In the genomic region with DNA sequence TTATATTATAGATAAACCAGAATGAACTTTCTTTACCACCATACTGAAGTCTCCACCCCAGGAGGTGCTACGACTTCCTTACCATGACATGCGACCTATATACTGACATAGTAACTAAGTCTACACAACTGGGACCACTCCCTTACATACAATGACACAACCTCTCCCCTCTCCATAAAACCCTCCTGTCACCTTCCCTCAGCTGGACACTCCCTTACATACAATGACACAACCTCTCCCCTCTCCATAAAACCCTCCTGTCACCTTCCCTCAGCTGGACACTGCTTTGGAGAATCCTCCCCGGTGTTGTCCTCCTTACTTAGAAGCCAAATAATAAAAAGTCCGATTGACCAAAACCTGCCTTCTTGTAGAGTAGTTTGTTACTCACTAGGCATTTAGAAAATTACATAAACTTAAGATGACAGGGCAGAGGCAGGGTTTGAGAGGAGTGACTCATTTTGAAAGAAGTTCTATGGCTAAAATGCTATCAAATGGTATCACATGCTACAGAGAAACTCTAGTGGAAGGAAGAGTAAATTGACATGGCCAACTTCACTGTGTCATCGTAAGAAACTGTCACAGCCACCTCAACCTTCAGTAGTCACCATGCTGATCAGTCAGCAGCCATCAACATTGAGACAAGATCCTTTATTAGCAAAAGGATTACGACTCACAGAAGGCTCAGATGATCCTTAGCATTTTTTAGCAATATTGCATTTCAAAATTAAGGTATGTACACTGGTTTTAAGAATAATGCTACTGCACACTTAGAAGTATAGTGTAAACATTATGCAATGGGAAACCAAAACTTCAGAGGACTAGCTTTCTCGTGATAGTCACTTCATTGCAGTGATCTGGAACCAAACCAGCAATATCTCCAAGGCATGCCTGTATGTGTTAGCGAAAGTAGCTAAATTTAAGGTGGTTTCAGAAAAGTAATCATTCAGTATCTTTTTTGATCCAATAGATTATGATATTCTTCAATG, we compare ENCODE assay signal across 8 cellular contexts. TPM values are rescaled to one million over a fixed set of nuclear protein-coding genes. Genes with fewer than 3 reads are reported as not detected.
DNase-seq lines count a peak whose midpoint lies in the region; ATAC-seq, FAIRE-seq and TF ChIP-seq lines count a peak whose summit lies in the region.

No MANE protein-coding gene starts in this region.

- H3K36me3 ChIP-seq in esophagus muscularis mucosa: peaks cover 7 to 70% (median 50%) of the 10 kb centered on the region in 4 donors
- peaks cover 72% of the 10 kb centered on the region for H3K36me3 ChIP-seq in SJCRH30

- DNase-seq in CD4-positive, alpha-beta T cell: no peak
- peak; percentile 52 for DNase-seq in NCI-H226
- DNase-seq in fibroblast of villous mesenchyme (ENCODE audit: low read depth): peak; percentile 70
- DNase-seq in urothelium cell line (ENCODE audit: low spot score): no peak
- DNase-seq in Kasumi-1 (lab: John Stamatoyannopoulos, UW): no peak
- DNase-seq in esophagus muscularis mucosa (ENCODE audit: extremely low spot score): no peak
- no peak for DNase-seq in SJCRH30

- H3K36me3 Mint-ChIP-seq in CD4-positive, alpha-beta T cell (ENCODE audit: low read depth): peaks cover 89% of the 10 kb centered on the region

- H3K4me1 ChIP-seq in esophagus muscularis mucosa: no peaks in the 10 kb centered on the region
- H3K4me1 ChIP-seq in SJCRH30: no peaks in the 10 kb centered on the region

- H3K27me3 Mint-ChIP-seq in CD4-positive, alpha-beta T cell: no peaks in the 10 kb centered on the region

- intact Hi-C loops in CD4-positive, alpha-beta T cell (cut with DNase I, micrococcal nuclease): no loop called here
- intact Hi-C loops in esophagus muscularis mucosa (cut with DNase I): no loop called here

- no peak for TF ChIP-seq POLR2A in esophagus muscularis mucosa (IDR thresholded peaks at IDR 0.05; ENCODE audit: low read depth)

- CTCF ChIA-PET in CD4-positive, alpha-beta T cell (lab: Charles Lee): no interaction called here

- no peaks in the 10 kb centered on the region for H3K9me3 ChIP-seq in CD4-positive, alpha-beta T cell (ENCODE audit: control insufficient read depth, low read length)
- H3K9me3 ChIP-seq in esophagus muscularis mucosa: no peaks in the 10 kb centered on the region
- no peaks in the 10 kb centered on the region for H3K9me3 ChIP-seq in SJCRH30 (replicated peaks)

- no peak for ATAC-seq in CD4-positive, alpha-beta T cell (ENCODE audit: poor library complexity)
- peak; percentile 77 for ATAC-seq in GM21447 (IDR thresholded peaks at IDR 0.05; ENCODE audit: unreplicated experiment)

- 96% methylated on average over 8 of the region's 8 CpGs for WGBS in esophagus muscularis mucosa

- H3K4me3 Mint-ChIP-seq in CD4-positive, alpha-beta T cell: no peak overlapping the region

- H3K4me3 ChIP-seq in fibroblast of villous mesenchyme (ENCODE audit: low read depth, low read length): no peak overlapping the region
- no peak overlapping the region for H3K4me3 ChIP-seq in esophagus muscularis mucosa
- no peak overlapping the region for H3K4me3 ChIP-seq in SJCRH30

- H3K4me1 Mint-ChIP-seq in CD4-positive, alpha-beta T cell (ENCODE audit: low read depth): peaks cover 24% of the 10 kb centered on the region

- H3K27me3 ChIP-seq in CD4-positive, alpha-beta T cell (ENCODE audit: control insufficient read depth, insufficient read depth, low read length): no peaks in the 10 kb centered on the region
- H3K27me3 ChIP-seq in esophagus muscularis mucosa (no peaks in the 10 kb centered on the region), SJCRH30 (no peaks in the 10 kb centered on the region)

- TF ChIP-seq EP300 in esophagus muscularis mucosa (IDR thresholded peaks at IDR 0.05): no peak

- no peaks in the 10 kb centered on the region for H3K9me3 Mint-ChIP-seq in CD4-positive, alpha-beta T cell

- H3K27ac ChIP-seq in CD4-positive, alpha-beta T cell (ENCODE audit: low read depth, low read length): no peak overlapping the region
- H3K27ac ChIP-seq in esophagus muscularis mucosa (replicated peaks in 1 of 4): no peak overlapping the region
- no peak overlapping the region for H3K27ac ChIP-seq in SJCRH30

- FAIRE-seq in urothelium cell line (lab: Jason Lieb, UNC): no peak

- TF ChIP-seq CTCF in CD4-positive, alpha-beta T cell (IDR thresholded peaks at IDR 0.05): no peak
- TF ChIP-seq CTCF in fibroblast of villous mesenchyme (IDR thresholded peaks at IDR 0.05; ENCODE audit: insufficient read depth, low read depth, low read length): no peak
- no peak for TF ChIP-seq CTCF in esophagus muscularis mucosa (IDR thresholded peaks at IDR 0.05)

- POLR2A ChIA-PET in CD4-positive, alpha-beta T cell (lab: Charles Lee): no interaction called here

- H3K27ac Mint-ChIP-seq in CD4-positive, alpha-beta T cell: peak overlapping the region; percentile 19

RNA-seq across cellular contexts. Expression of a gene that starts 56.4 kb away (rescaled TPM):
- total RNA-seq in CD4-positive, alpha-beta T cell: 10 to 100 TPM; 65.6 to 68.8 TPM
- total RNA-seq in fibroblast of villous mesenchyme: 35.8 and 46.6 TPM in 2 replicates
- 10 to 100 TPM; 30.7 to 45.3 (median 42.0) TPM for total RNA-seq in esophagus muscularis mucosa
- 49.2 and 58.2 TPM in 2 replicates for total RNA-seq in SJCRH30 (2014; rRNA removed; shearing (Covaris generic))

Comparison
In these comparisons a context has a peak if more than half of its experiments do, and no peak if none do; other contexts are left out.
1. DNase-seq: peak in NCI-H226 (single experiment) and fibroblast of villous mesenchyme (single experiment); none in CD4-positive, alpha-beta T cell (0 of 10), urothelium cell line (single experiment), Kasumi-1 (0 of 2), esophagus muscularis mucosa (single experiment) and SJCRH30 (0 of 2).